8 cellular contexts compared by ENCODE assay signal in genomic region chr2:218710687-218711549, GRCh38. TPM values are rescaled to one million over a fixed set of nuclear protein-coding genes. Genes with fewer than 3 reads are reported as not detected.
DNase-seq lines count a peak whose midpoint lies in the region; ATAC-seq and TF ChIP-seq lines count a peak whose summit lies in the region.

TTLL4 (plus strand) TSS chr2:218710835; CDS start chr2:218737677, 26,842 bp downstream.

- H3K27me3 Mint-ChIP-seq in CD14-positive monocyte (ENCODE audit: low read depth in 3 of 3) = peaks cover 0 to 7% (median 4%) of the 10 kb centered on the region in 3 donors

- H3K4me1 ChIP-seq in left lung = peaks cover 8 to 43% of the 10 kb centered on the region in 2 donors

- DNase-seq in CD14-positive monocyte (ENCODE audit: low spot score) (peak; percentile 100), NCI-H748 (lab: John Stamatoyannopoulos, UW; ENCODE audit: unreplicated experiment) (peak; percentile 95), dedifferentiated amniotic fluid mesenchymal stem cell (ENCODE audit: extremely low spot score) (peak; percentile 98), left lung (peak; percentile 99 to 100)
- peak; percentile 99 for DNase-seq in activated CD4-positive, alpha-beta T cell treated with anti-CD3 and anti-CD28 coated beads, Interleukin-2, amount 50 U/mL, for 1 hour
- DNase-seq in stimulated activated CD4-positive, alpha-beta T cell treated with anti-CD3 and anti-CD28 coated beads, Interleukin-2, amount 100 ng/mL, for 48 hours = peak; percentile 97 to 98

- peak within 1 kb of the TSS; percentile 89 to 93 for H3K4me3 Mint-ChIP-seq in CD14-positive monocyte

- intact Hi-C loops in CD14-positive monocyte (cut with micrococcal nuclease) = loop anchor here (2.0 to 5.0 kb wide), 2 partner anchors 16 to 136 kb away; no protein-coding TSS in a partner anchor
- intact Hi-C loops in left lung (cut with DNase I) = loop anchor here in 1 of 2 donors (10.0 kb wide), 1 partner anchor 134 kb away; no protein-coding TSS in a partner anchor

- H3K27ac Mint-ChIP-seq in CD14-positive monocyte = peak within 1 kb of the TSS; percentile 93 to 98 (median 96)

- peaks cover 0 to 3% (median 0%) of the 10 kb centered on the region in 7 donors for H3K9me3 Mint-ChIP-seq in CD14-positive monocyte

- H3K36me3 ChIP-seq in left lung = peaks cover 0 to 4% of the 10 kb centered on the region in 2 donors

- H3K9me3 ChIP-seq in left lung = no peaks in the 10 kb centered on the region

- peaks cover 41% of the 10 kb centered on the region for H3K4me1 Mint-ChIP-seq in CD14-positive monocyte

- ATAC-seq in GM19372 (IDR thresholded peaks at IDR 0.05; ENCODE audit: low read depth, unreplicated experiment) (peak; percentile 88), HG03558 (IDR thresholded peaks at IDR 0.05; ENCODE audit: extremely low read depth, unreplicated experiment) (peak; percentile 77), left lung (peak; percentile 99)

- peak within 1 kb of the TSS; percentile 94 to 95 for H3K4me3 ChIP-seq in left lung

- no peaks in the 10 kb centered on the region for H3K27me3 ChIP-seq in left lung

- peak; percentile 90 for TF ChIP-seq CTCF in CD14-positive monocyte (IDR thresholded peaks at IDR 0.05)
- TF ChIP-seq CTCF in left lung (IDR thresholded peaks at IDR 0.05) = peak; percentile 67 to 94

- H3K27ac ChIP-seq in left lung = peak within 1 kb of the TSS; percentile 93 to 96

- peaks cover 2 to 3% of the 10 kb centered on the region in 2 donors for H3K36me3 Mint-ChIP-seq in CD14-positive monocyte

RNA-seq across cellular contexts. Expression of gene TTLL4, which starts in this region (rescaled TPM):
- polyA plus RNA-seq in CD14-positive monocyte = 10 to 100 TPM; 13.5 to 16.3 TPM
- 10 to 100 TPM; 26.0 to 38.4 TPM for total RNA-seq in left lung

Comparison
In these comparisons a context has a peak if more than half of its experiments do, and no peak if none do; other contexts are left out.
1. Peak in every context shown above with its lines: DNase-seq, ATAC-seq, H3K4me3 ChIP-seq and H3K27ac ChIP-seq.